Comparison of ENCODE assay signal across 8 cellular contexts in genomic region chr3:28575748-28576589, GRCh38.
A peak's percentile ranks its signal among the peaks of the same experiment; 100 is the strongest.
DNase-seq lines count a peak whose midpoint lies in the region; TF ChIP-seq lines count a peak whose summit lies in the region.

No MANE protein-coding gene starts in this region.

- H3K18ac ChIP-seq in neuronal stem cell (ENCODE audit: low read length), result peak overlapping the region; percentile 80

- H3K9ac ChIP-seq in neuronal stem cell (ENCODE audit: low read depth, low read length, poor library complexity) (peak overlapping the region; percentile 66), Karpas-422 (ENCODE audit: low read length) (no peak overlapping the region)

- H3K27ac ChIP-seq in esophagus muscularis mucosa (replicated peaks in 1 of 4) (no peak overlapping the region), neuronal stem cell (replicated peaks; ENCODE audit: low read length) (no peak overlapping the region), Karpas-422 (ENCODE audit: low read length) (no peak overlapping the region)

- H3K4ac ChIP-seq in neuronal stem cell (ENCODE audit: low read length), result no peak overlapping the region

- no peak overlapping the region for H4K8ac ChIP-seq in neuronal stem cell (ENCODE audit: low read depth, low read length)

- no peak for TF ChIP-seq CTCF in esophagus muscularis mucosa (IDR thresholded peaks at IDR 0.05)

- peak overlapping the region; percentile 94 for H3K23ac ChIP-seq in neuronal stem cell (ENCODE audit: low read depth, low read length, poor library complexity)

- TF ChIP-seq EP300 in esophagus muscularis mucosa (IDR thresholded peaks at IDR 0.05), result no peak

- H3K4me3 ChIP-seq in esophagus muscularis mucosa, result peak overlapping the region; percentile 56 to 69 (median 60)
- H3K4me3 ChIP-seq in neuronal stem cell (ENCODE audit: low read length in 2 of 2), result peak overlapping the region; percentile 43 to 80
- H3K4me3 ChIP-seq in Karpas-422 (ENCODE audit: low read length), result no peak overlapping the region

- no peak overlapping the region for H2BK120ac ChIP-seq in neuronal stem cell (ENCODE audit: low read depth, low read length)

- no peak overlapping the region for H2BK12ac ChIP-seq in neuronal stem cell (ENCODE audit: low read length)

- peaks cover 3 to 26% (median 24%) of the 10 kb centered on the region in 4 donors for H3K4me1 ChIP-seq in esophagus muscularis mucosa
- H3K4me1 ChIP-seq in neuronal stem cell (ENCODE audit: control insufficient read depth in 2 of 2, insufficient read depth in 1 of 2, low read depth in 1 of 2, low read length in 2 of 2), result peaks cover 0 to 5% of the 10 kb centered on the region in 2 donors
- no peaks in the 10 kb centered on the region for H3K4me1 ChIP-seq in Karpas-422 (ENCODE audit: low read length)

- H2BK5ac ChIP-seq in neuronal stem cell (ENCODE audit: low read length), result no peak overlapping the region

- DNase-seq in COLO668 (lab: John Stamatoyannopoulos, UW; ENCODE audit: unreplicated experiment) (peak; percentile 76), NCI-H2171 treated with DMSO at 0.1 percent for 48 hours (lab: John Stamatoyannopoulos, UW) (peak; percentile 61), esophagus muscularis mucosa (ENCODE audit: extremely low spot score) (no peak), neuronal stem cell (ENCODE audit: low spot score) (peak; percentile 52), Karpas-422 (no peak), superior temporal gyrus (ENCODE audit: extremely low spot score) (no peak), KBM-7 (no peak)
- DNase-seq in stimulated activated CD4-positive, alpha-beta T cell treated with anti-CD3 and anti-CD28 coated beads, Interleukin-4, amount 100 ng/mL, for 1 hour, result no peak

- 1% methylated on average over 40 of the region's 75 CpGs for WGBS in esophagus muscularis mucosa
- WGBS in neuronal stem cell (ENCODE audit: extremely low coverage in 2 of 2, insufficient read length in 2 of 2, insufficient replicate concordance in 1 of 2), 2 donors, result no CpG with 5 or more reads among the region's 75 CpGs

- H4K20me1 ChIP-seq in Karpas-422 (ENCODE audit: insufficient read depth, low read depth, low read length), result no peaks in the 10 kb centered on the region

- no peaks in the 10 kb centered on the region for H3K36me3 ChIP-seq in esophagus muscularis mucosa
- no peaks in the 10 kb centered on the region for H3K36me3 ChIP-seq in neuronal stem cell (replicated peaks in 1 of 2; ENCODE audit: control insufficient read depth in 2 of 2, insufficient read depth in 2 of 2, low read length in 2 of 2)
- H3K36me3 ChIP-seq in Karpas-422 (ENCODE audit: insufficient read depth, low read length), result no peaks in the 10 kb centered on the region

- in situ Hi-C loops in KBM-7 (cut with MboI; ENCODE audit: low pct_unique_long_range_greater_than_20kb, low sequenced_read_pairs), result no loop called here

- peak overlapping the region; percentile 96 for H3K4me2 ChIP-seq in neuronal stem cell (ENCODE audit: insufficient read depth, low read length, poor library complexity, severe bottlenecking)
- H3K4me2 ChIP-seq in Karpas-422 (ENCODE audit: low read depth, low read length, poor library complexity, severe bottlenecking), result no peak overlapping the region

- H2AFZ ChIP-seq in neuronal stem cell (ENCODE audit: low read length) (peak overlapping the region; percentile 95), Karpas-422 (ENCODE audit: low read length) (no peak overlapping the region)

- H2BK15ac ChIP-seq in neuronal stem cell (ENCODE audit: low read length), result no peak overlapping the region

- H3K9me2 ChIP-seq in Karpas-422 (replicated peaks; ENCODE audit: insufficient read depth, low read length), result no peaks in the 10 kb centered on the region

- no peak overlapping the region for H4K91ac ChIP-seq in neuronal stem cell (ENCODE audit: low read depth, low read length, poor library complexity)

- no peaks in the 10 kb centered on the region for H3K79me1 ChIP-seq in neuronal stem cell (ENCODE audit: low read depth, low read length)

- H3K27me3 ChIP-seq in esophagus muscularis mucosa, result peaks cover 0 to 30% (median 0%) of the 10 kb centered on the region in 4 donors
- H3K27me3 ChIP-seq in neuronal stem cell (ENCODE audit: control insufficient read depth in 3 of 3, insufficient read depth in 3 of 3, low read depth in 1 of 3, low read length in 3 of 3), result peaks cover 0 to 96% (median 23%) of the 10 kb centered on the region in 3 experiments
- no peaks in the 10 kb centered on the region for H3K27me3 ChIP-seq in Karpas-422 (ENCODE audit: low read length)

- no peaks in the 10 kb centered on the region for H3K79me2 ChIP-seq in Karpas-422 (ENCODE audit: low read length)

- TF ChIP-seq POLR2A in esophagus muscularis mucosa (IDR thresholded peaks at IDR 0.05; ENCODE audit: low read depth), result no peak

- no peak overlapping the region for H3K14ac ChIP-seq in neuronal stem cell (ENCODE audit: low read length)

- no peak overlapping the region for H2AK5ac ChIP-seq in neuronal stem cell (ENCODE audit: low read depth, low read length)

- H3K9me3 ChIP-seq in esophagus muscularis mucosa (no peaks in the 10 kb centered on the region), neuronal stem cell (replicated peaks in 1 of 2; ENCODE audit: control insufficient read depth in 2 of 2, insufficient read depth in 1 of 2, low read depth in 1 of 2, low read length in 2 of 2) (no peaks in the 10 kb centered on the region), Karpas-422 (ENCODE audit: low read length) (no peaks in the 10 kb centered on the region)

- intact Hi-C loops in esophagus muscularis mucosa (cut with DNase I), result no loop called here

Comparison
In these comparisons a context has a peak if more than half of its experiments do, and no peak if none do; other contexts are left out.
1. DNase-seq: peak in COLO668 (single experiment), NCI-H2171 treated with DMSO at 0.1 percent for 48 hours (single experiment) and neuronal stem cell (single experiment); none in esophagus muscularis mucosa (single experiment), Karpas-422 (single experiment), stimulated activated CD4-positive, alpha-beta T cell treated with anti-CD3 and anti-CD28 coated beads, Interleukin-4, amount 100 ng/mL, for 1 hour (single experiment), superior temporal gyrus (single experiment) and KBM-7 (single experiment).